8 cellular contexts compared by ENCODE assay signal in the genomic region with DNA sequence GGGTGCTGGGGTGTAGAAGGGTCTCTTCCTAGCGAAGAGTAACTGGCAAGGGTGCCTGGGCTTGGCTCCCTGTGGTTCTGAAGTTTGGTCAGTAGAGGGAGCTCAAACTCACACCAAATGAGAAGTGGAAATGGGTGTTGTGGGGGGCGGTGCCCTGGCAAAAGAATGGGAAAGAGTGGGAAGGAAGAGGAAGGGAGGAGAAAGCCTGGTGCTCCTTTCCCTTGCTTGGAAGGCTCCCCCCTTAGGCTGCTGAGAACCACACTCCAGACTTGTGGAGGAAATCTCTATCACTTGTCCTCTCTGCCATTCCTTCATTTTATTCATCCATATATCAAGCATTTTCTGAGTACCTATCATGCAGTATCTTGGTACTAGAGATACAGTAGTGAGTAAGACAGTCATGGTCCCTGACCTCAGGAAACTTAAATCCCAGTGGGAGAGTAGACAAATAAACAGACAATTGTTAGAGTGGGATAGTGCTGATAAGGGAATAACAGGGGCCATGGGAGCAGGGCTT. TPM values are rescaled to one million over a fixed set of nuclear protein-coding genes. Genes with fewer than 3 reads are reported as not detected.
A peak's percentile ranks its signal among the peaks of the same experiment; 100 is the strongest.
DNase-seq lines count a peak whose midpoint lies in the region; ATAC-seq and TF ChIP-seq lines count a peak whose summit lies in the region.

No MANE protein-coding gene starts in this region.

- H3K4me3 Mint-ChIP-seq in naive B cell: no peak overlapping the region

- H3K27me3 ChIP-seq in HAP-1 (ENCODE audit: low read depth) (no peaks in the 10 kb centered on the region), tibial artery (no peaks in the 10 kb centered on the region)

- TF ChIP-seq CTCF in tibial artery (IDR thresholded peaks at IDR 0.05): peak; percentile 68 to 81

- ATAC-seq in naive B cell (ENCODE audit: low read depth in 2 of 2): peak in 1 of 2 donors; percentile 53

- peaks cover 6 to 8% (median 7%) of the 10 kb centered on the region in 3 donors for H3K4me1 Mint-ChIP-seq in naive B cell

- in situ Hi-C loops in HAP-1 (cut with MboI; ENCODE audit: low sequenced_read_pairs): no loop called here

- H3K36me3 Mint-ChIP-seq in naive B cell: no peaks in the 10 kb centered on the region

- H3K36me3 ChIP-seq in HAP-1 (replicated peaks) (no peaks in the 10 kb centered on the region), tibial artery (no peaks in the 10 kb centered on the region)

- H3K27me3 Mint-ChIP-seq in naive B cell: no peaks in the 10 kb centered on the region

- peaks cover 3% of the 10 kb centered on the region for H3K4me1 ChIP-seq in HAP-1
- peaks cover 0 to 6% (median 0%) of the 10 kb centered on the region in 4 donors for H3K4me1 ChIP-seq in tibial artery

- DNase-seq in DMS 273 (lab: John Stamatoyannopoulos, UW; ENCODE audit: unreplicated experiment): peak; percentile 90
- DNase-seq in HAP-1 (ENCODE audit: low spot score in 2 of 2): peak; percentile 80 to 90
- peak; percentile 17 for DNase-seq in NCI-H526 treated with DMSO at 0.1 percent for 48 hours (lab: John Stamatoyannopoulos, UW)
- DNase-seq in activated T-cell treated with anti-CD3 and anti-CD28 coated beads for 1 hour (ENCODE audit: low read depth): peak; percentile 30
- peak; percentile 81 for DNase-seq in fibroblast of peridontal ligament (ENCODE audit: extremely low read depth)
- DNase-seq in naive B cell: peak; percentile 29
- DNase-seq in tibial artery: peak; percentile 73 to 82
- no peak for DNase-seq in NCI-H2107 (lab: John Stamatoyannopoulos, UW)

- H3K4me3 ChIP-seq in HAP-1: no peak overlapping the region
- no peak overlapping the region for H3K4me3 ChIP-seq in tibial artery

- no peaks in the 10 kb centered on the region for H3K9me3 Mint-ChIP-seq in naive B cell

- H3K9me3 ChIP-seq in HAP-1: no peaks in the 10 kb centered on the region
- H3K9me3 ChIP-seq in tibial artery: no peaks in the 10 kb centered on the region

- peak overlapping the region in 5 of 6 donors; percentile 13 to 74 (median 42) for H3K27ac Mint-ChIP-seq in naive B cell

- no peak overlapping the region for H3K27ac ChIP-seq in tibial artery

- intact Hi-C loops in tibial artery (cut with DNase I; ENCODE audit: low total_unique reads): no loop called here

RNA-seq across cellular contexts. Expression of a gene that starts 13.0 kb away (rescaled TPM):
- not detected for polyA plus RNA-seq in naive B cell (ENCODE audit: low read depth in 6 of 6)

RNA-seq across cellular contexts. Expression of a gene that starts 26.6 kb away (rescaled TPM):
- under 1 TPM in 1 of 6 donors, not detected in 5; 0.19 TPM for polyA plus RNA-seq in naive B cell (ENCODE audit: low read depth in 6 of 6)

RNA-seq across cellular contexts. Expression of a gene that starts 28.6 kb away (rescaled TPM):
- 10 to 100 TPM; 53.3 to 88.7 (median 62.5) TPM for polyA plus RNA-seq in naive B cell (ENCODE audit: low read depth in 6 of 6)
